16 cellular contexts compared by ENCODE assay signal in genomic region chr11:44032304-44033085, GRCh38. TPM values are rescaled to one million over a fixed set of nuclear protein-coding genes. Genes with fewer than 3 reads are reported as not detected.
A peak's percentile ranks its signal among the peaks of the same experiment; 100 is the strongest.
DNase-seq lines count a peak whose midpoint lies in the region; ATAC-seq and TF ChIP-seq lines count a peak whose summit lies in the region.
"Had no signal": no experiment of that assay in that cellular context is flagged by ENCODE, and none has a peak within 500 bp of the region (broad histone marks: within the 10 kb centered on the region; RNA-seq: fewer than 3 reads in every experiment).

No MANE protein-coding gene starts in this region.

- no peaks in the 10 kb centered on the region for H3K27me3 ChIP-seq in colonic mucosa
- H3K27me3 ChIP-seq in left lung: no peaks in the 10 kb centered on the region
- peaks cover 0 to 11% (median 0%) of the 10 kb centered on the region in 3 donors for H3K27me3 ChIP-seq in skeletal muscle tissue (ENCODE audit: control insufficient read depth in 3 of 3, insufficient read depth in 3 of 3, low read length in 3 of 3)
- no peaks in the 10 kb centered on the region; the same call in 1 of the 2 replicates for H3K27me3 ChIP-seq in HAP-1 (ENCODE audit: low read depth)

- peaks cover 8% of the 10 kb centered on the region for H3K27me3 Mint-ChIP-seq in activated CD4-positive, alpha-beta T cell treated with anti-CD3 and anti-CD28 coated beads, Interleukin-2, amount 10 ng/mL, durations not matched to agents 7 days and 5 days

- H3K4me1 Mint-ChIP-seq in activated CD4-positive, alpha-beta T cell treated with anti-CD3 and anti-CD28 coated beads, Interleukin-2, amount 10 ng/mL, durations not matched to agents 7 days and 5 days: no peaks in the 10 kb centered on the region
- H3K4me1 Mint-ChIP-seq: activated T-helper 17 cell treated with anti-CD3 and anti-CD28 coated beads, Interleukin-2, amount 50 U/mL, for 72 hours; CD14-positive monocyte; immature natural killer cell had no signal

- no peaks in the 10 kb centered on the region for H3K9me3 ChIP-seq in colonic mucosa
- H3K9me3 ChIP-seq in left lung: no peaks in the 10 kb centered on the region
- H3K9me3 ChIP-seq in skeletal muscle tissue (ENCODE audit: control insufficient read depth in 3 of 3, low read length in 3 of 3): no peaks in the 10 kb centered on the region
- no peaks in the 10 kb centered on the region for H3K9me3 ChIP-seq in HAP-1

- DNase-seq in HCEC 1CT: peak; percentile 82
- DNase-seq in colonic mucosa: no peak
- peak in 1 of 2 donors; percentile 84 for DNase-seq in left lung
- DNase-seq in activated effector memory CD4-positive, alpha-beta T cell treated with anti-CD3 and anti-CD28 coated beads, Interleukin-2, amount 50 U/mL, for 16 hours: no peak
- DNase-seq in activated CD4-positive, alpha-beta T cell treated with anti-CD3 and anti-CD28 coated beads, Interleukin-2, amount 10 ng/mL, durations not matched to agents 7 days and 5 days: no peak
- no peak for DNase-seq in HAP-1 (ENCODE audit: low spot score in 2 of 2)
- DNase-seq: effector memory CD8-positive, alpha-beta T cell; immature natural killer cell; NCI-H2081; PC-9; WERI-Rb-1 had no signal

- H3K36me3 ChIP-seq in colonic mucosa: no peaks in the 10 kb centered on the region
- no peaks in the 10 kb centered on the region for H3K36me3 ChIP-seq in left lung
- H3K36me3 ChIP-seq in skeletal muscle tissue (ENCODE audit: control insufficient read depth in 3 of 3, insufficient read depth in 3 of 3, low read length in 3 of 3): no peaks in the 10 kb centered on the region
- no peaks in the 10 kb centered on the region for H3K36me3 ChIP-seq in HAP-1 (replicated peaks)
- H3K36me3 ChIP-seq: WERI-Rb-1 had no signal

- CTCF ChIA-PET in activated CD4-positive, alpha-beta T cell treated with anti-CD3 and anti-CD28 coated beads, Interleukin-2, amount 10 ng/mL, durations not matched to agents 7 days and 5 days (lab: Charles Lee): interaction anchor here (0.7 to 1.1 kb wide), 2 partner anchors 12 to 13 kb away, joined by 3 read pairs; no protein-coding TSS in a partner anchor

- POLR2A ChIA-PET in activated CD4-positive, alpha-beta T cell treated with anti-CD3 and anti-CD28 coated beads, Interleukin-2, amount 10 ng/mL, durations not matched to agents 7 days and 5 days (lab: Charles Lee): no interaction called here

- TF ChIP-seq CTCF in colonic mucosa (IDR thresholded peaks at IDR 0.05) (no peak), left lung (IDR thresholded peaks at IDR 0.05) (no peak)

- H3K4me1 ChIP-seq in colonic mucosa: no peaks in the 10 kb centered on the region
- H3K4me1 ChIP-seq in left lung: peaks cover 11 to 15% of the 10 kb centered on the region in 2 donors
- peaks cover 28 to 31% (median 28%) of the 10 kb centered on the region in 3 donors for H3K4me1 ChIP-seq in skeletal muscle tissue (ENCODE audit: control insufficient read depth in 3 of 3, insufficient read depth in 3 of 3, low read length in 3 of 3)
- H3K4me1 ChIP-seq in HAP-1: no peaks in the 10 kb centered on the region

- in situ Hi-C loops in HAP-1 (cut with MboI; ENCODE audit: low sequenced_read_pairs): no loop called here

- no peak overlapping the region for H3K4me3 Mint-ChIP-seq in activated CD4-positive, alpha-beta T cell treated with anti-CD3 and anti-CD28 coated beads, Interleukin-2, amount 10 ng/mL, durations not matched to agents 7 days and 5 days
- H3K4me3 Mint-ChIP-seq: activated T-helper 17 cell treated with anti-CD3 and anti-CD28 coated beads, Interleukin-2, amount 50 U/mL, for 72 hours; effector memory CD8-positive, alpha-beta T cell; immature natural killer cell had no signal

- intact Hi-C loops in colonic mucosa (cut with DNase I) (no loop called here), left lung (cut with DNase I) (loop anchor here in 1 of 2 donors (10.0 kb wide), 1 partner anchor 48 kb away; no protein-coding TSS in a partner anchor)

- no peak overlapping the region for H3K27ac Mint-ChIP-seq in activated CD4-positive, alpha-beta T cell treated with anti-CD3 and anti-CD28 coated beads, Interleukin-2, amount 10 ng/mL, durations not matched to agents 7 days and 5 days
- H3K27ac Mint-ChIP-seq: activated T-helper 17 cell treated with anti-CD3 and anti-CD28 coated beads, Interleukin-2, amount 50 U/mL, for 72 hours; effector memory CD8-positive, alpha-beta T cell had no signal

- peak; percentile 82 for ATAC-seq in left lung
- no peak for ATAC-seq in GM18868 (IDR thresholded peaks at IDR 0.05; ENCODE audit: unreplicated experiment)
- ATAC-seq: activated T-helper 17 cell treated with anti-CD3 and anti-CD28 coated beads, Interleukin-2, amount 50 U/mL, for 72 hours; effector memory CD8-positive, alpha-beta T cell had no signal

- peak overlapping the region in 1 of 2 donors; percentile 35 for H3K9ac ChIP-seq in colonic mucosa (ENCODE audit: low read depth in 2 of 2, low read length in 2 of 2)
- no peak overlapping the region for H3K9ac ChIP-seq in skeletal muscle tissue (ENCODE audit: low read depth in 1 of 3, low read length in 3 of 3)

- H3K4me3 ChIP-seq in colonic mucosa (no peak overlapping the region), left lung (no peak overlapping the region), skeletal muscle tissue (ENCODE audit: low read length in 3 of 3) (peak overlapping the region in 1 of 3 donors; percentile 41), HAP-1 (no peak overlapping the region)
- H3K4me3 ChIP-seq: PC-9, skin epidermis had no signal

- no peaks in the 10 kb centered on the region for H3K9me3 Mint-ChIP-seq in activated CD4-positive, alpha-beta T cell treated with anti-CD3 and anti-CD28 coated beads, Interleukin-2, amount 10 ng/mL, durations not matched to agents 7 days and 5 days
- H3K9me3 Mint-ChIP-seq: activated T-helper 17 cell treated with anti-CD3 and anti-CD28 coated beads, Interleukin-2, amount 50 U/mL, for 72 hours; CD14-positive monocyte; effector memory CD8-positive, alpha-beta T cell had no signal

- no peaks in the 10 kb centered on the region for H3K36me3 Mint-ChIP-seq in activated CD4-positive, alpha-beta T cell treated with anti-CD3 and anti-CD28 coated beads, Interleukin-2, amount 10 ng/mL, durations not matched to agents 7 days and 5 days (ENCODE audit: low read depth)
- H3K36me3 Mint-ChIP-seq: CD14-positive monocyte, immature natural killer cell had no signal

- H3K27ac ChIP-seq in colonic mucosa (peak overlapping the region; percentile 17), left lung (peak overlapping the region in 1 of 2 donors; percentile 76), skeletal muscle tissue (ENCODE audit: low read depth, low read length) (peak overlapping the region; percentile 66)
- H3K27ac ChIP-seq: PC-9, WERI-Rb-1 had no signal

RNA-seq across cellular contexts. Expression of gene ACCSL, which starts 15.3 kb away (rescaled TPM):
- total RNA-seq in colonic mucosa (not detected), left lung (not detected), skeletal muscle tissue (not detected)
- not detected for total RNA-seq in activated CD4-positive, alpha-beta T cell treated with anti-CD3 and anti-CD28 coated beads, Interleukin-2, amount 10 ng/mL, durations not matched to agents 7 days and 5 days
- total RNA-seq: activated T-helper 17 cell treated with anti-CD3 and anti-CD28 coated beads, Interleukin-2, amount 50 U/mL, for 72 hours; PC-9 had no signal

RNA-seq across cellular contexts. Expression of gene ACCS, which starts 33.6 kb away (rescaled TPM):
- total RNA-seq in colonic mucosa (10 to 100 TPM in 1 of 2 donors, 1 to 10 TPM in 1; 9.2 to 20.0 TPM), left lung (10 to 100 TPM; 29.3 to 42.1 TPM), skeletal muscle tissue (20.9 TPM)
- total RNA-seq in activated CD4-positive, alpha-beta T cell treated with anti-CD3 and anti-CD28 coated beads, Interleukin-2, amount 10 ng/mL, durations not matched to agents 7 days and 5 days: 10 to 100 TPM; 11.6 to 11.7 TPM
